ENCODE assay signal across 8 cellular contexts in genomic region chr6:138289739-138290138, GRCh38.
DNase-seq lines count a peak whose midpoint lies in the region; ATAC-seq lines count a peak whose summit lies in the region.

No MANE protein-coding gene starts in this region.

- DNase-seq in activated CD8-positive, alpha-beta memory T cell treated with anti-CD3 and anti-CD28 coated beads, Interleukin-2, amount 10 ng/mL, durations not matched to agents 7 days and 5 days: no peak
- DNase-seq in activated CD8-positive, alpha-beta memory T cell treated with anti-CD3 and anti-CD28 coated beads, Interleukin-2, amount 50 U/mL, for 4 hours: no peak
- DNase-seq in NCI-H1105 (lab: John Stamatoyannopoulos, UW) (peak; percentile 42), dermis blood vessel endothelial cell (peak; percentile 33), dedifferentiated amniotic fluid mesenchymal stem cell (ENCODE audit: extremely low spot score) (no peak), amygdala (lab: John Stamatoyannopoulos, UW) (no peak)
- no peak for DNase-seq in stimulated activated effector memory CD8-positive, alpha-beta T cell treated with anti-CD3 and anti-CD28 coated beads, Interleukin-12 subunit alpha, Interleukin-12 subunit beta, amount 100 ng/mL, for 72 hours (ENCODE audit: low spot score in 2 of 2)

- no peaks in the 10 kb centered on the region for H3K9me3 Mint-ChIP-seq in activated CD8-positive, alpha-beta memory T cell treated with anti-CD3 and anti-CD28 coated beads, Interleukin-2, amount 10 ng/mL, durations not matched to agents 7 days and 5 days (ENCODE audit: low read depth)
- H3K9me3 Mint-ChIP-seq in stimulated activated effector memory CD8-positive, alpha-beta T cell treated with anti-CD3 and anti-CD28 coated beads, Interleukin-12 subunit alpha, Interleukin-12 subunit beta, amount 100 ng/mL, for 72 hours: no peaks in the 10 kb centered on the region

- CTCF ChIA-PET in activated CD8-positive, alpha-beta memory T cell treated with anti-CD3 and anti-CD28 coated beads, Interleukin-2, amount 10 ng/mL, durations not matched to agents 7 days and 5 days (lab: Charles Lee): interaction anchor here (1.1 kb wide), 1 partner anchor 174 kb away, joined by 9 read pairs; no protein-coding TSS in a partner anchor

- no peak overlapping the region for H3K27ac Mint-ChIP-seq in activated CD8-positive, alpha-beta memory T cell treated with anti-CD3 and anti-CD28 coated beads, Interleukin-2, amount 10 ng/mL, durations not matched to agents 7 days and 5 days
- peak overlapping the region; percentile 27 for H3K27ac Mint-ChIP-seq in stimulated activated effector memory CD8-positive, alpha-beta T cell treated with anti-CD3 and anti-CD28 coated beads, Interleukin-12 subunit alpha, Interleukin-12 subunit beta, amount 100 ng/mL, for 72 hours

- ATAC-seq in activated CD8-positive, alpha-beta memory T cell treated with anti-CD3 and anti-CD28 coated beads, Interleukin-2, amount 10 ng/mL, durations not matched to agents 7 days and 5 days: peak; percentile 53
- no peak for ATAC-seq in stimulated activated effector memory CD8-positive, alpha-beta T cell treated with anti-CD3 and anti-CD28 coated beads, Interleukin-12 subunit alpha, Interleukin-12 subunit beta, amount 100 ng/mL, for 72 hours
- ATAC-seq in GM18511 (IDR thresholded peaks at IDR 0.05; ENCODE audit: unreplicated experiment): no peak

- H3K36me3 Mint-ChIP-seq in activated CD8-positive, alpha-beta memory T cell treated with anti-CD3 and anti-CD28 coated beads, Interleukin-2, amount 10 ng/mL, durations not matched to agents 7 days and 5 days: no peaks in the 10 kb centered on the region
- no peaks in the 10 kb centered on the region for H3K36me3 Mint-ChIP-seq in stimulated activated effector memory CD8-positive, alpha-beta T cell treated with anti-CD3 and anti-CD28 coated beads, Interleukin-12 subunit alpha, Interleukin-12 subunit beta, amount 100 ng/mL, for 72 hours

- H3K4me1 Mint-ChIP-seq in activated CD8-positive, alpha-beta memory T cell treated with anti-CD3 and anti-CD28 coated beads, Interleukin-2, amount 10 ng/mL, durations not matched to agents 7 days and 5 days: no peaks in the 10 kb centered on the region
- H3K4me1 Mint-ChIP-seq in stimulated activated effector memory CD8-positive, alpha-beta T cell treated with anti-CD3 and anti-CD28 coated beads, Interleukin-12 subunit alpha, Interleukin-12 subunit beta, amount 100 ng/mL, for 72 hours: peaks cover 6% of the 10 kb centered on the region

- H3K27me3 Mint-ChIP-seq in activated CD8-positive, alpha-beta memory T cell treated with anti-CD3 and anti-CD28 coated beads, Interleukin-2, amount 10 ng/mL, durations not matched to agents 7 days and 5 days: no peaks in the 10 kb centered on the region

- H3K4me3 Mint-ChIP-seq in activated CD8-positive, alpha-beta memory T cell treated with anti-CD3 and anti-CD28 coated beads, Interleukin-2, amount 10 ng/mL, durations not matched to agents 7 days and 5 days: no peak overlapping the region
- H3K4me3 Mint-ChIP-seq in stimulated activated effector memory CD8-positive, alpha-beta T cell treated with anti-CD3 and anti-CD28 coated beads, Interleukin-12 subunit alpha, Interleukin-12 subunit beta, amount 100 ng/mL, for 72 hours: no peak overlapping the region

Comparison
In these comparisons a context has a peak if more than half of its experiments do, and no peak if none do; other contexts are left out.
1. DNase-seq: peak in NCI-H1105 (single experiment) and dermis blood vessel endothelial cell (single experiment); none in activated CD8-positive, alpha-beta memory T cell treated with anti-CD3 and anti-CD28 coated beads, Interleukin-2, amount 10 ng/mL, durations not matched to agents 7 days and 5 days (single experiment), activated CD8-positive, alpha-beta memory T cell treated with anti-CD3 and anti-CD28 coated beads, Interleukin-2, amount 50 U/mL, for 4 hours (single experiment), stimulated activated effector memory CD8-positive, alpha-beta T cell treated with anti-CD3 and anti-CD28 coated beads, Interleukin-12 subunit alpha, Interleukin-12 subunit beta, amount 100 ng/mL, for 72 hours (0 of 2), dedifferentiated amniotic fluid mesenchymal stem cell (single experiment) and amygdala (0 of 56).